1 cellular context compared by ENCODE assay signal in the genomic region with DNA sequence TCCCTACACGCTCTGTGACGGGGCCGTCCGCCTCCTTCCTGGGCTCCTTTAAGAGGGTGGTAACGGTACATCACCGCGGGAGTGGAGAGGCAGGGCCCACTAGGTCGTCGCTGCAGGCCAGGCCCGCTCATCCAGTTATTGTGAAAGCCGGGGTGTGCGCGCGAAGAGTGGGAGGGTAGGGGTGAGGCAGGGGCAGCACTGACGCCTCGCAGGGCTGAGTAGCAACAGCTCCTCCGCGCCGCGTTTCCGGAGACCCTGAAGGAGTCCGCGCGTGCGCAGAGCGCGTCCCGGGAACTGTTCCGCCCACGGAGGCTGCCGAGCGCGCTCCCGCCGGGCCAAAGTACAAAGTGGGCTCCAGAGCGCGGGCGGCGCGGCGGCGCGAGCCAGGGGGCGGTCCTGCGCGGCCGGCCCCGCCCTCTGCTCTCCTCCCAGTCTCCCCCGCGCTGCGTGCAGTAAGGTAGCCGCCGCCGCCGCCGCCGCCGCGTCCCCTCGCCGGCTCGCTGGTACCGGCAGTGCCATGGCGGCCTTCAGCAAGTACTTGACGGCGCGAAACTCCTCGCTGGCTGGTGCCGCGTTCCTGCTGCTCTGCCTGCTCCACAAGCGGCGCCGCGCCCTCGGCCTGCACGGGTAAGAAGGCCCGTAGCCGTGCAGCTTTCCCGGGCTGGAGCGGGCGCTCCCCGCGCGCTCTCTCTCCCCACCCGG.
TF ChIP-seq lines count a peak whose summit lies in the region.

TSS of gene ABCD3 (plus strand) at position 428 of the 702 bp plus-strand sequence. CDS start at position 518, 90 bp downstream.

TF ChIP-seq in GM12878, 131 proteins besides CTCF, POLR2A, EP300 and RAD21 (continued from another document and continues in another):
- TF ChIP-seq E4F1 (IDR thresholded peaks at IDR 0.05; ENCODE audit: borderline replicate concordance, partially characterized antibody) (no peak), MYC (IDR thresholded peaks at IDR 0.05; ENCODE audit: insufficient read depth, insufficient read length, insufficient replicate concordance, low read length, severe bottlenecking) (no peak), PML (IDR thresholded peaks at IDR 0.05; ENCODE audit: low read length) (no peak), ZBTB33 (IDR thresholded peaks at IDR 0.05) (no peak), EGR1 (IDR thresholded peaks at IDR 0.05; ENCODE audit: borderline replicate concordance in 1 of 2, low read depth in 2 of 2, low read length in 2 of 2) (peak in 1 of 2 experiments; percentile 89; a peak in 2 of 3 replicates), E2F8 (IDR thresholded peaks at IDR 0.05; ENCODE audit: low read depth, partially characterized antibody) (no peak), NR2C1 (IDR thresholded peaks at IDR 0.05) (peak; percentile 34; the same call in 1 of the 2 replicates), YBX1 (IDR thresholded peaks at IDR 0.05) (no peak), SPI1 (IDR thresholded peaks at IDR 0.05; ENCODE audit: borderline replicate concordance, insufficient read depth, low read depth, low read length) (no peak), BACH1 (IDR thresholded peaks at IDR 0.05; ENCODE audit: borderline replicate concordance) (peak; percentile 66; the same call in 1 of the 2 replicates), EZH2 (IDR thresholded peaks at IDR 0.05; ENCODE audit: borderline replicate concordance, control insufficient read depth, low read depth, low read length) (no peak), ASH2L (IDR thresholded peaks at IDR 0.05; ENCODE audit: borderline replicate concordance, low read depth) (no peak), BHLHE40 (IDR thresholded peaks at IDR 0.05; ENCODE audit: borderline replicate concordance in 1 of 2, low read depth in 2 of 2, low read length in 1 of 2) (peak in 1 of 2 experiments; percentile 83; a peak in 2 of 4 replicates), RAD51 (IDR thresholded peaks at IDR 0.05) (no peak), CHD1 (IDR thresholded peaks at IDR 0.05; ENCODE audit: low read depth, low read length) (no peak), ZNF207 (IDR thresholded peaks at IDR 0.05; ENCODE audit: borderline replicate concordance) (peak; percentile 47), SUZ12 (IDR thresholded peaks at IDR 0.05; ENCODE audit: unreplicated experiment) (no peak), TBL1XR1 (IDR thresholded peaks at IDR 0.05; ENCODE audit: low read depth, low read length) (no peak), PKNOX1 (IDR thresholded peaks at IDR 0.05) (no peak), LARP7 (IDR thresholded peaks at IDR 0.05) (peak; percentile 65), NBN (IDR thresholded peaks at IDR 0.05) (peak; percentile 86), STAT1 (conservative IDR thresholded peaks at IDR 0.05) (peak; percentile 22), CEBPB (IDR thresholded peaks at IDR 0.05; ENCODE audit: borderline replicate concordance in 1 of 2, low read depth in 2 of 2, low read length in 2 of 2) (no peak), IKZF2 (IDR thresholded peaks at IDR 0.05) (peak in 1 of 2 experiments; percentile 8; a peak in 2 of 4 replicates), MEF2A (IDR thresholded peaks at IDR 0.05; ENCODE audit: insufficient read depth, low read depth, low read length) (no peak), ZBED1 (IDR thresholded peaks at IDR 0.05; ENCODE audit: borderline replicate concordance) (no peak), FOXM1 (IDR thresholded peaks at IDR 0.05; ENCODE audit: low read depth, low read length) (no peak), HCFC1 (IDR thresholded peaks at IDR 0.05; ENCODE audit: low read length) (0 out of 2 replicates have a peak, but pooled peaks have one; percentile 22), HDAC6 (IDR thresholded peaks at IDR 0.05; ENCODE audit: unreplicated experiment) (no peak), TARDBP (IDR thresholded peaks at IDR 0.05; ENCODE audit: borderline replicate concordance) (no peak), KLF5 (IDR thresholded peaks at IDR 0.05; ENCODE audit: partially characterized antibody) (no peak), ESRRA (IDR thresholded peaks at IDR 0.05; ENCODE audit: low read length) (peak; percentile 52; the same call in 1 of the 2 replicates), SMAD5 (IDR thresholded peaks at IDR 0.05; ENCODE audit: low read depth) (no peak), KDM1A (IDR thresholded peaks at IDR 0.05; ENCODE audit: borderline replicate concordance) (no peak), SP1 (IDR thresholded peaks at IDR 0.05; ENCODE audit: low read depth, low read length) (peak; percentile 27), SMARCA5 (IDR thresholded peaks at IDR 0.05) (0 out of 2 replicates have a peak, but pooled peaks have one; percentile 32), KAT2A (conservative IDR thresholded peaks at IDR 0.05; ENCODE audit: control insufficient read depth, low read depth, low read length) (no peak), POU2F2 (IDR thresholded peaks at IDR 0.05; ENCODE audit: borderline replicate concordance, low read depth, low read length) (0 out of 3 replicates have a peak, but pooled peaks have one; percentile 13), HDAC2 (IDR thresholded peaks at IDR 0.05) (no peak), GABPA (IDR thresholded peaks at IDR 0.05; ENCODE audit: low read depth) (no peak)
- TF ChIP-seq, protein P1, sequence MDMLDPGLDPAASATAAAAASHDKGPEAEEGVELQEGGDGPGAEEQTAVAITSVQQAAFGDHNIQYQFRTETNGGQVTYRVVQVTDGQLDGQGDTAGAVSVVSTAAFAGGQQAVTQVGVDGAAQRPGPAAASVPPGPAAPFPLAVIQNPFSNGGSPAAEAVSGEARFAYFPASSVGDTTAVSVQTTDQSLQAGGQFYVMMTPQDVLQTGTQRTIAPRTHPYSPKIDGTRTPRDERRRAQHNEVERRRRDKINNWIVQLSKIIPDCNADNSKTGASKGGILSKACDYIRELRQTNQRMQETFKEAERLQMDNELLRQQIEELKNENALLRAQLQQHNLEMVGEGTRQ (IDR thresholded peaks at IDR 0.05; ENCODE audit: borderline replicate concordance, low read depth, low read length), result no peak
- TF ChIP-seq, protein P2, sequence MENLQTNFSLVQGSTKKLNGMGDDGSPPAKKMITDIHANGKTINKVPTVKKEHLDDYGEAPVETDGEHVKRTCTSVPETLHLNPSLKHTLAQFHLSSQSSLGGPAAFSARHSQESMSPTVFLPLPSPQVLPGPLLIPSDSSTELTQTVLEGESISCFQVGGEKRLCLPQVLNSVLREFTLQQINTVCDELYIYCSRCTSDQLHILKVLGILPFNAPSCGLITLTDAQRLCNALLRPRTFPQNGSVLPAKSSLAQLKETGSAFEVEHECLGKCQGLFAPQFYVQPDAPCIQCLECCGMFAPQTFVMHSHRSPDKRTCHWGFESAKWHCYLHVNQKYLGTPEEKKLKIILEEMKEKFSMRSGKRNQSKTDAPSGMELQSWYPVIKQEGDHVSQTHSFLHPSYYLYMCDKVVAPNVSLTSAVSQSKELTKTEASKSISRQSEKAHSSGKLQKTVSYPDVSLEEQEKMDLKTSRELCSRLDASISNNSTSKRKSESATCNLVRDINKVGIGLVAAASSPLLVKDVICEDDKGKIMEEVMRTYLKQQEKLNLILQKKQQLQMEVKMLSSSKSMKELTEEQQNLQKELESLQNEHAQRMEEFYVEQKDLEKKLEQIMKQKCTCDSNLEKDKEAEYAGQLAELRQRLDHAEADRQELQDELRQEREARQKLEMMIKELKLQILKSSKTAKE (IDR thresholded peaks at IDR 0.05; ENCODE audit: low read depth, poor library complexity, severe bottlenecking), result no peak
- TF ChIP-seq, protein P3, sequence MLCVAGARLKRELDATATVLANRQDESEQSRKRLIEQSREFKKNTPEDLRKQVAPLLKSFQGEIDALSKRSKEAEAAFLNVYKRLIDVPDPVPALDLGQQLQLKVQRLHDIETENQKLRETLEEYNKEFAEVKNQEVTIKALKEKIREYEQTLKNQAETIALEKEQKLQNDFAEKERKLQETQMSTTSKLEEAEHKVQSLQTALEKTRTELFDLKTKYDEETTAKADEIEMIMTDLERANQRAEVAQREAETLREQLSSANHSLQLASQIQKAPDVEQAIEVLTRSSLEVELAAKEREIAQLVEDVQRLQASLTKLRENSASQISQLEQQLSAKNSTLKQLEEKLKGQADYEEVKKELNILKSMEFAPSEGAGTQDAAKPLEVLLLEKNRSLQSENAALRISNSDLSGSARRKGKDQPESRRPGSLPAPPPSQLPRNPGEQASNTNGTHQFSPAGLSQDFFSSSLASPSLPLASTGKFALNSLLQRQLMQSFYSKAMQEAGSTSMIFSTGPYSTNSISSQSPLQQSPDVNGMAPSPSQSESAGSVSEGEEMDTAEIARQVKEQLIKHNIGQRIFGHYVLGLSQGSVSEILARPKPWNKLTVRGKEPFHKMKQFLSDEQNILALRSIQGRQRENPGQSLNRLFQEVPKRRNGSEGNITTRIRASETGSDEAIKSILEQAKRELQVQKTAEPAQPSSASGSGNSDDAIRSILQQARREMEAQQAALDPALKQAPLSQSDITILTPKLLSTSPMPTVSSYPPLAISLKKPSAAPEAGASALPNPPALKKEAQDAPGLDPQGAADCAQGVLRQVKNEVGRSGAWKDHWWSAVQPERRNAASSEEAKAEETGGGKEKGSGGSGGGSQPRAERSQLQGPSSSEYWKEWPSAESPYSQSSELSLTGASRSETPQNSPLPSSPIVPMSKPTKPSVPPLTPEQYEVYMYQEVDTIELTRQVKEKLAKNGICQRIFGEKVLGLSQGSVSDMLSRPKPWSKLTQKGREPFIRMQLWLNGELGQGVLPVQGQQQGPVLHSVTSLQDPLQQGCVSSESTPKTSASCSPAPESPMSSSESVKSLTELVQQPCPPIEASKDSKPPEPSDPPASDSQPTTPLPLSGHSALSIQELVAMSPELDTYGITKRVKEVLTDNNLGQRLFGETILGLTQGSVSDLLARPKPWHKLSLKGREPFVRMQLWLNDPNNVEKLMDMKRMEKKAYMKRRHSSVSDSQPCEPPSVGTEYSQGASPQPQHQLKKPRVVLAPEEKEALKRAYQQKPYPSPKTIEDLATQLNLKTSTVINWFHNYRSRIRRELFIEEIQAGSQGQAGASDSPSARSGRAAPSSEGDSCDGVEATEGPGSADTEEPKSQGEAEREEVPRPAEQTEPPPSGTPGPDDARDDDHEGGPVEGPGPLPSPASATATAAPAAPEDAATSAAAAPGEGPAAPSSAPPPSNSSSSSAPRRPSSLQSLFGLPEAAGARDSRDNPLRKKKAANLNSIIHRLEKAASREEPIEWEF (IDR thresholded peaks at IDR 0.05; ENCODE audit: insufficient replicate concordance, low read depth, low read length), result no peak
- TF ChIP-seq, protein P4, sequence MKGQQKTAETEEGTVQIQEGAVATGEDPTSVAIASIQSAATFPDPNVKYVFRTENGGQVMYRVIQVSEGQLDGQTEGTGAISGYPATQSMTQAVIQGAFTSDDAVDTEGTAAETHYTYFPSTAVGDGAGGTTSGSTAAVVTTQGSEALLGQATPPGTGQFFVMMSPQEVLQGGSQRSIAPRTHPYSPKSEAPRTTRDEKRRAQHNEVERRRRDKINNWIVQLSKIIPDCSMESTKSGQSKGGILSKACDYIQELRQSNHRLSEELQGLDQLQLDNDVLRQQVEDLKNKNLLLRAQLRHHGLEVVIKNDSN (IDR thresholded peaks at IDR 0.05; ENCODE audit: borderline replicate concordance, extremely low read length, insufficient read depth, low read depth, low read length), result no peak
